In genomic region chrX:68995780-68996551, GRCh38 we compare ENCODE assay signal across 11 cellular contexts.
DNase-seq lines count a peak whose midpoint lies in the region; ATAC-seq and TF ChIP-seq lines count a peak whose summit lies in the region.
"Had no signal": no experiment of that assay in that cellular context is flagged by ENCODE, and none has a peak within 500 bp of the region (broad histone marks: within the 10 kb centered on the region; RNA-seq: fewer than 3 reads in every experiment).

No MANE protein-coding gene starts in this region.

- no peak for TF ChIP-seq CTCF in adrenal gland (IDR thresholded peaks at IDR 0.05)
- no peak for TF ChIP-seq CTCF in upper lobe of left lung (IDR thresholded peaks at IDR 0.05)

- DNase-seq in adrenal gland (peak; percentile 40 to 78 (median 68)), Right ventricle myocardium inferior (ENCODE audit: missing footprints) (peak; percentile 73), mucosa of gallbladder (ENCODE audit: low spot score) (peak; percentile 74), upper lobe of left lung (peak in 1 of 2 donors; percentile 33), NCI-H1436 treated with DMSO at 0.1 percent for 48 hours (lab: John Stamatoyannopoulos, UW) (no peak), hepatic stellate cell (ENCODE audit: low spot score) (no peak), DMS53 treated with DMSO at 0.1 percent for 48 hours (lab: John Stamatoyannopoulos, UW; ENCODE audit: unreplicated experiment) (no peak)
- no peak for DNase-seq in activated CD4-positive, CD25-positive, alpha-beta regulatory T cell treated with anti-CD3 and anti-CD28 coated beads, Interleukin-2, amount 50 U/mL, for 72 hours
- DNase-seq: activated CD4-positive, alpha-beta memory T cell treated with anti-CD3 and anti-CD28 coated beads for 36 hours had no signal

- no peaks in the 10 kb centered on the region for H3K9me3 ChIP-seq in adrenal gland (replicated peaks in 1 of 3)
- H3K9me3 ChIP-seq in upper lobe of left lung, result no peaks in the 10 kb centered on the region
- H3K9me3 ChIP-seq: ascending aorta had no signal

- intact Hi-C loops in adrenal gland (cut with DNase I), result loop anchor here in 1 of 2 donors (10.0 kb wide), 1 partner anchor 71 kb away; no protein-coding TSS in a partner anchor
- intact Hi-C loops in Right ventricle myocardium inferior (cut with DNase I), result loop anchor here (5.0 to 10.0 kb wide), 3 partner anchors 64 to 169 kb away; partner anchors contain the start of gene EFNB1

- no peaks in the 10 kb centered on the region for H3K36me3 ChIP-seq in adrenal gland (replicated peaks in 1 of 2)
- no peaks in the 10 kb centered on the region for H3K36me3 ChIP-seq in upper lobe of left lung
- H3K36me3 ChIP-seq: ascending aorta had no signal

- WGBS in adrenal gland, 4 donors, result 20 to 51% (median 33%) methylated on average over 1 to 21 of the region's 21 CpGs
- 35 to 71% methylated on average over 8 to 21 of the region's 21 CpGs for WGBS in upper lobe of left lung, 2 donors

- H3K27ac ChIP-seq in adrenal gland (peak overlapping the region in 2 of 5 donors; percentile 34 to 57), upper lobe of left lung (peak overlapping the region; percentile 48 to 67 (median 58))
- H3K27ac ChIP-seq: ascending aorta had no signal

- TF ChIP-seq POLR2A in adrenal gland (IDR thresholded peaks at IDR 0.05) (no peak), upper lobe of left lung (IDR thresholded peaks at IDR 0.05) (no peak)

- ATAC-seq in Right ventricle myocardium inferior (peak; percentile 85), upper lobe of left lung (ENCODE audit: low FRiP score in 2 of 2) (peak; percentile 16 to 82)

- peaks cover 3% of the 10 kb centered on the region for H3K27me3 ChIP-seq in adrenal gland
- no peaks in the 10 kb centered on the region for H3K27me3 ChIP-seq in upper lobe of left lung
- H3K27me3 ChIP-seq: ascending aorta had no signal

- H3K4me1 ChIP-seq in adrenal gland (replicated peaks in 1 of 2), result peaks cover 0 to 22% of the 10 kb centered on the region in 2 donors
- H3K4me1 ChIP-seq in upper lobe of left lung, result peaks cover 0 to 10% (median 6%) of the 10 kb centered on the region in 4 donors

- TF ChIP-seq EP300 in upper lobe of left lung (IDR thresholded peaks at IDR 0.05), result no peak

- H3K4me3 ChIP-seq in adrenal gland (no peak overlapping the region), upper lobe of left lung (no peak overlapping the region)
- H3K4me3 ChIP-seq: skin epidermis had no signal

Comparison
In these comparisons a context has a peak if more than half of its experiments do, and no peak if none do; other contexts are left out.
1. DNase-seq: peak in adrenal gland (7 of 7), Right ventricle myocardium inferior (single experiment) and mucosa of gallbladder (single experiment); none in NCI-H1436 treated with DMSO at 0.1 percent for 48 hours (single experiment), hepatic stellate cell (single experiment), DMS53 treated with DMSO at 0.1 percent for 48 hours (single experiment) and activated CD4-positive, CD25-positive, alpha-beta regulatory T cell treated with anti-CD3 and anti-CD28 coated beads, Interleukin-2, amount 50 U/mL, for 72 hours (single experiment).